In the genomic region with DNA sequence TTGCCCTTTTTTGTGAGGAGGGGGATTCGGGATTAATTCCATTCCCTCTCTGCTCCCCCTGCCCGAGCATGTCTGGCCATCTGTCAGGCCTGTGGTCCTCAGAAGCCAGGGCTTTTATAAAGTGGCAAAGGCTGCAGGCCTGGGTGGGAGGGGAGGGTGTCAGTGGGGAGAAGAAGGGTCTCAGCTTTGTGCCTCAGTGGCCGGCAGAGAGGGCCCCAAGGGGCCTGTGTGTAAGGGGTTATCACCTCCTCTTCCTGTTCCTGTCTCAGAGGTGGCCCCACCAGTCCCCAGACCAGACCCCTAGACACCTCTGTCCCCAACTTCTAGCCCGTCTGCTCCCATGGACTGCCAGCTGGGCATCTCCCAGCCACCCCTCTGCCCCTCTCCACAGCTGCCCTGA, we compare ENCODE assay signal across 21 cellular contexts.
"Had no signal": no experiment of that assay in that cellular context is flagged by ENCODE, and none has a peak within 500 bp of the region (broad histone marks: within the 10 kb centered on the region; RNA-seq: fewer than 3 reads in every experiment).

No MANE protein-coding gene starts in this region.

- H3K27me3 Mint-ChIP-seq: activated naive CD8-positive, alpha-beta T cell treated with anti-CD3 and anti-CD28 coated beads, Interleukin-2, amount 10 ng/mL, durations not matched to agents 7 days and 5 days; natural killer cell treated with Interleukin-12 subunit alpha and Interleukin-12 subunit beta and Interleukin-15 and Interleukin-18, amount 100 ng/mL, for 72 hours; T-helper 17 cell had no signal

- ATAC-seq: left lung; lower lobe of right lung; natural killer cell treated with Interleukin-12 subunit alpha and Interleukin-12 subunit beta and Interleukin-15 and Interleukin-18, amount 100 ng/mL, for 72 hours; right lobe of liver; T-helper 17 cell; WTC11 had no signal

- H3K27ac ChIP-seq: ascending aorta, brain microvascular endothelial cell, left lung, lower lobe of right lung, neutrophil, right lobe of liver, thyroid gland, upper lobe of left lung had no signal

- H3K4me3 Mint-ChIP-seq: activated naive CD4-positive, alpha-beta T cell treated with anti-CD3 and anti-CD28 coated beads for 36 hours; activated naive CD8-positive, alpha-beta T cell treated with anti-CD3 and anti-CD28 coated beads, Interleukin-2, amount 10 ng/mL, durations not matched to agents 7 days and 5 days; endodermal cell; natural killer cell treated with Interleukin-12 subunit alpha and Interleukin-12 subunit beta and Interleukin-15 and Interleukin-18, amount 100 ng/mL, for 72 hours; T-helper 17 cell; WTC11 had no signal

- DNase-seq: activated CD4-positive, alpha-beta T cell treated with anti-CD3 and anti-CD28 coated beads, Interleukin-2, amount 50 U/mL, for 4 hours; activated effector memory CD4-positive, alpha-beta T cell treated with anti-CD3 and anti-CD28 coated beads, Interleukin-2, amount 50 U/mL, for 16 hours; activated naive CD4-positive, alpha-beta T cell treated with anti-CD3 and anti-CD28 coated beads for 36 hours; activated naive CD8-positive, alpha-beta T cell treated with anti-CD3 and anti-CD28 coated beads, Interleukin-2, amount 10 ng/mL, durations not matched to agents 7 days and 5 days; brain microvascular endothelial cell; cortex of kidney; endodermal cell; foreskin melanocyte; lower lobe of right lung; mesendoderm; right lobe of liver; stimulated activated CD4-positive, alpha-beta T cell treated with anti-CD3 and anti-CD28 coated beads, Interleukin-2, amount 100 ng/mL, for 48 hours; stomach; T-helper 17 cell; thyroid gland had no signal

- H3K27ac Mint-ChIP-seq: activated naive CD4-positive, alpha-beta T cell treated with anti-CD3 and anti-CD28 coated beads for 36 hours; activated naive CD8-positive, alpha-beta T cell treated with anti-CD3 and anti-CD28 coated beads, Interleukin-2, amount 10 ng/mL, durations not matched to agents 7 days and 5 days; endodermal cell; natural killer cell treated with Interleukin-12 subunit alpha and Interleukin-12 subunit beta and Interleukin-15 and Interleukin-18, amount 100 ng/mL, for 72 hours; T-helper 17 cell had no signal

- H3K36me3 Mint-ChIP-seq: natural killer cell treated with Interleukin-12 subunit alpha and Interleukin-12 subunit beta and Interleukin-15 and Interleukin-18, amount 100 ng/mL, for 72 hours had no signal

- H3K9me3 Mint-ChIP-seq: activated naive CD4-positive, alpha-beta T cell treated with anti-CD3 and anti-CD28 coated beads for 36 hours; activated naive CD8-positive, alpha-beta T cell treated with anti-CD3 and anti-CD28 coated beads, Interleukin-2, amount 10 ng/mL, durations not matched to agents 7 days and 5 days; endodermal cell; natural killer cell treated with Interleukin-12 subunit alpha and Interleukin-12 subunit beta and Interleukin-15 and Interleukin-18, amount 100 ng/mL, for 72 hours; WTC11 had no signal
